In genomic region chr5:139654875-139655491, GRCh38 we compare ENCODE assay signal across 8 cellular contexts. TPM values are rescaled to one million over a fixed set of nuclear protein-coding genes. Genes with fewer than 3 reads are reported as not detected.
DNase-seq lines count a peak whose midpoint lies in the region; ATAC-seq and TF ChIP-seq lines count a peak whose summit lies in the region.

No MANE protein-coding gene starts in this region.

- ATAC-seq in activated B cell treated with CpG ODN at 0.5 μM for 24 hours (ENCODE audit: low read depth), result no peak
- no peak for ATAC-seq in GM18909 (IDR thresholded peaks at IDR 0.05; ENCODE audit: poor library complexity, unreplicated experiment)
- ATAC-seq in HG02678 (IDR thresholded peaks at IDR 0.05; ENCODE audit: unreplicated experiment), result no peak

- H3K4me3 Mint-ChIP-seq in Caco-2 (ENCODE audit: unreplicated experiment) (peak overlapping the region; percentile 34), activated B cell treated with CpG ODN at 0.5 μM for 24 hours (no peak overlapping the region), immature natural killer cell (peak overlapping the region; percentile 72 to 99 (median 85))

- H3K4me1 Mint-ChIP-seq in Caco-2 (ENCODE audit: low read depth, unreplicated experiment) (peaks cover 66% of the 10 kb centered on the region), activated B cell treated with CpG ODN at 0.5 μM for 24 hours (peaks cover 92% of the 10 kb centered on the region), immature natural killer cell (peaks cover 87% of the 10 kb centered on the region in 2 donors)

- H3K36me3 Mint-ChIP-seq in Caco-2 (ENCODE audit: insufficient read depth, unreplicated experiment) (peaks cover 29% of the 10 kb centered on the region), activated B cell treated with CpG ODN at 0.5 μM for 24 hours (ENCODE audit: low read depth) (peaks cover 12% of the 10 kb centered on the region), immature natural killer cell (no peaks in the 10 kb centered on the region)

- H3K27me3 Mint-ChIP-seq in Caco-2 (ENCODE audit: insufficient read depth, unreplicated experiment) (no peaks in the 10 kb centered on the region), activated B cell treated with CpG ODN at 0.5 μM for 24 hours (no peaks in the 10 kb centered on the region), immature natural killer cell (ENCODE audit: low read depth in 3 of 3) (peaks cover 0 to 23% (median 16%) of the 10 kb centered on the region in 3 donors)

- POLR2A ChIA-PET in Caco-2 (lab: Charles Lee), result no interaction called here
- POLR2A ChIA-PET in activated B cell treated with CpG ODN at 0.5 μM for 24 hours (lab: Charles Lee), result interaction anchor here (1.0 to 16.5 kb wide), 5 partner anchors 11 to 56 kb away, joined by 3 to 772 read pairs (median 10); no protein-coding TSS in a partner anchor

- H3K9me3 Mint-ChIP-seq in Caco-2 (ENCODE audit: unreplicated experiment) (no peaks in the 10 kb centered on the region), activated B cell treated with CpG ODN at 0.5 μM for 24 hours (no peaks in the 10 kb centered on the region), immature natural killer cell (no peaks in the 10 kb centered on the region)

- intact Hi-C loops in Caco-2 (cut with micrococcal nuclease; ENCODE audit: unreplicated experiment), result no loop called here
- intact Hi-C loops in activated B cell treated with CpG ODN at 0.5 μM for 24 hours (cut with micrococcal nuclease), result loop anchor here (1.0 kb wide), 1 partner anchor 15 kb away; no protein-coding TSS in a partner anchor

- no TSS peak for BruUV-seq in Caco-2 (replicated peaks; lab: Mats Ljungman, UMichigan)

- H3K4me3 ChIP-seq in Caco-2 (ENCODE audit: low read depth, low read length) (no peak overlapping the region), retinal pigment epithelial cell (ENCODE audit: low read length) (peak overlapping the region; percentile 7)

- no peaks in the 10 kb centered on the region; the same call in none of the 2 replicates for H3K36me3 ChIP-seq in Caco-2 (ENCODE audit: control insufficient read depth, insufficient read depth, low read length)

- H3K9me3 ChIP-seq in Caco-2, result no peaks in the 10 kb centered on the region

- CTCF ChIA-PET in Caco-2 (lab: Charles Lee) (interaction anchor here (1.6 kb wide), 1 partner anchor 34 kb away, joined by 4 read pairs; no protein-coding TSS in a partner anchor), activated B cell treated with CpG ODN at 0.5 μM for 24 hours (lab: Charles Lee) (interaction anchor here (1.0 to 9.8 kb wide), 5 partner anchors 10 to 110 kb away, joined by 3 to 169 read pairs (median 4); no protein-coding TSS in a partner anchor)

- H3K27me3 ChIP-seq in Caco-2 (replicated peaks; ENCODE audit: control insufficient read depth, insufficient read depth, low read length), result no peaks in the 10 kb centered on the region

- H3K27ac Mint-ChIP-seq in Caco-2 (ENCODE audit: unreplicated experiment) (peak overlapping the region; percentile 31), activated B cell treated with CpG ODN at 0.5 μM for 24 hours (peak overlapping the region; percentile 85), immature natural killer cell (peak overlapping the region; percentile 71 to 97 (median 96))

- TF ChIP-seq CTCF in Caco-2 (IDR thresholded peaks at IDR 0.05; ENCODE audit: insufficient read depth in 1 of 2, low read depth in 1 of 2, low read length in 1 of 2, severe bottlenecking in 1 of 2, unreplicated experiment in 1 of 2) (no peak), activated B cell treated with CpG ODN at 0.5 μM for 24 hours (IDR thresholded peaks at IDR 0.05) (no peak), retinal pigment epithelial cell (conservative IDR thresholded peaks at IDR 0.05; ENCODE audit: low read depth, low read length) (no peak)

- DNase-seq in Caco-2, result no peak
- no peak for DNase-seq in activated B cell treated with CpG ODN at 0.5 μM for 24 hours
- no peak for DNase-seq in immature natural killer cell
- DNase-seq in retinal pigment epithelial cell (ENCODE audit: low read depth), result no peak
- no peak for DNase-seq in H4 (ENCODE audit: low spot score)
- DNase-seq in stimulated activated CD4-positive, alpha-beta T cell treated with anti-CD3 and anti-CD28 coated beads, Interleukin-12 subunit alpha, Interleukin-12 subunit beta, amount 100 ng/mL, for 4 hours, result no peak

- H3K4me1 ChIP-seq in Caco-2, result peaks cover 78% of the 10 kb centered on the region

RNA-seq across cellular contexts. Expression of gene CXXC5, which starts 6.8 kb away (rescaled TPM):
- total RNA-seq in Caco-2 (2022) (79.5 and 92.3 TPM in 2 replicates), activated B cell treated with CpG ODN at 0.5 μM for 24 hours (94.9 and 115 TPM in 2 replicates)
- 100 to 1,000 TPM; 339 to 410 (median 385) TPM for polyA plus RNA-seq in immature natural killer cell
- 46.9 and 55.1 TPM in 2 replicates for total RNA-seq in H4 (2014; rRNA removed; shearing (Covaris generic))

Comparison
In these comparisons a context has a peak if more than half of its experiments do, and no peak if none do; other contexts are left out.
1. H3K27ac Mint-ChIP-seq: peak in every context shown above with its lines; median percentile 96 in immature natural killer cell; 85 in activated B cell treated with CpG ODN at 0.5 μM for 24 hours; 31 in Caco-2.